9 cellular contexts compared by ENCODE assay signal in genomic region chr18:50288348-50289102, GRCh38. TPM values are rescaled to one million over a fixed set of nuclear protein-coding genes. Genes with fewer than 3 reads are reported as not detected.
DNase-seq lines count a peak whose midpoint lies in the region; ATAC-seq and TF ChIP-seq lines count a peak whose summit lies in the region.
"Not testable (repeated sequence)": the region's sequence is repeated elsewhere in the genome, so short reads cannot be mapped to it uniquely, and the experiment has no call there.
"Had no signal": no experiment of that assay in that cellular context is flagged by ENCODE, and none has a peak within 500 bp of the region (broad histone marks: within the 10 kb centered on the region; RNA-seq: fewer than 3 reads in every experiment).

No MANE protein-coding gene starts in this region.

- DNase-seq in AG10803 (ENCODE audit: low read depth); HFFc6; SK-N-MC (ENCODE audit: low read depth, low spot score); activated naive CD8-positive, alpha-beta T cell treated with anti-CD3 and anti-CD28 coated beads, Interleukin-2, amount 10 ng/mL, durations not matched to agents 7 days and 5 days; effector memory CD8-positive, alpha-beta T cell; stimulated activated naive CD8-positive, alpha-beta T cell treated with anti-CD3 and anti-CD28 coated beads, Interleukin-15, amount 100 ng/mL, for 72 hours: not testable (repeated sequence)

- H3K27me3 ChIP-seq in iPS-18a (ENCODE audit: control insufficient read depth, insufficient read depth, low read length) = not testable (repeated sequence)

- not testable (repeated sequence) for H3K36me3 ChIP-seq in SK-N-MC (ENCODE audit: insufficient read depth, low read length)
- peaks cover 15% of the 10 kb centered on the region for H3K36me3 ChIP-seq in iPS-18a (ENCODE audit: control insufficient read depth, low read depth, low read length)

- not testable (repeated sequence) for H3K27ac ChIP-seq in SK-N-MC; iPS-18a (ENCODE audit: low read length)

- H3K9me3 ChIP-seq in SK-N-MC (ENCODE audit: low read depth, low read length); iPS-18a (ENCODE audit: control insufficient read depth, low read depth, low read length): not testable (repeated sequence)

- H3K4me3 Mint-ChIP-seq in HFFc6 = peak overlapping the region; percentile 100
- peak overlapping the region; percentile 94 for H3K4me3 Mint-ChIP-seq in activated naive CD8-positive, alpha-beta T cell treated with anti-CD3 and anti-CD28 coated beads, Interleukin-2, amount 10 ng/mL, durations not matched to agents 7 days and 5 days
- peak overlapping the region; percentile 85 to 95 for H3K4me3 Mint-ChIP-seq in effector memory CD8-positive, alpha-beta T cell
- peak overlapping the region; percentile 94 to 98 (median 95) for H3K4me3 Mint-ChIP-seq in nephron
- H3K4me3 Mint-ChIP-seq in stimulated activated naive CD8-positive, alpha-beta T cell treated with anti-CD3 and anti-CD28 coated beads, Interleukin-15, amount 100 ng/mL, for 72 hours = peak overlapping the region; percentile 88 to 97

- peaks cover 26% of the 10 kb centered on the region for H3K36me3 Mint-ChIP-seq in HFFc6 (ENCODE audit: low read depth)
- peaks cover 22% of the 10 kb centered on the region for H3K36me3 Mint-ChIP-seq in activated naive CD8-positive, alpha-beta T cell treated with anti-CD3 and anti-CD28 coated beads, Interleukin-2, amount 10 ng/mL, durations not matched to agents 7 days and 5 days
- H3K36me3 Mint-ChIP-seq in effector memory CD8-positive, alpha-beta T cell (ENCODE audit: insufficient read depth) = peaks cover 32% of the 10 kb centered on the region
- peaks cover 18% of the 10 kb centered on the region for H3K36me3 Mint-ChIP-seq in nephron (ENCODE audit: low read depth)

- TF ChIP-seq CTCF in AG10803 (conservative IDR thresholded peaks at IDR 0.05; ENCODE audit: low read length); HFFc6 (IDR thresholded peaks at IDR 0.05); nephron (IDR thresholded peaks at IDR 0.05; ENCODE audit: unreplicated experiment in 3 of 3): not testable (repeated sequence)

- H3K9ac ChIP-seq in SK-N-MC (ENCODE audit: insufficient read length) = peak overlapping the region; percentile 32
- not testable (repeated sequence) for H3K9ac ChIP-seq in iPS-18a (ENCODE audit: low read length)

- peak overlapping the region; percentile 88 for H3K27ac Mint-ChIP-seq in HFFc6
- peak overlapping the region; percentile 98 for H3K27ac Mint-ChIP-seq in activated naive CD8-positive, alpha-beta T cell treated with anti-CD3 and anti-CD28 coated beads, Interleukin-2, amount 10 ng/mL, durations not matched to agents 7 days and 5 days
- peak overlapping the region; percentile 74 to 94 for H3K27ac Mint-ChIP-seq in effector memory CD8-positive, alpha-beta T cell
- H3K27ac Mint-ChIP-seq in nephron = peak overlapping the region; percentile 31 to 97 (median 50)
- H3K27ac Mint-ChIP-seq in stimulated activated naive CD8-positive, alpha-beta T cell treated with anti-CD3 and anti-CD28 coated beads, Interleukin-15, amount 100 ng/mL, for 72 hours = peak overlapping the region; percentile 97

- H3K4me1 ChIP-seq in iPS-18a (ENCODE audit: control insufficient read depth, low read depth, low read length) = not testable (repeated sequence)

- not testable (repeated sequence) for H3K9me3 Mint-ChIP-seq in HFFc6; activated naive CD8-positive, alpha-beta T cell treated with anti-CD3 and anti-CD28 coated beads, Interleukin-2, amount 10 ng/mL, durations not matched to agents 7 days and 5 days; effector memory CD8-positive, alpha-beta T cell; nephron; stimulated activated naive CD8-positive, alpha-beta T cell treated with anti-CD3 and anti-CD28 coated beads, Interleukin-15, amount 100 ng/mL, for 72 hours

- peak overlapping the region; percentile 91 for H3K4me3 ChIP-seq in AG10803 (ENCODE audit: low read length)
- peak overlapping the region; percentile 86 for H3K4me3 ChIP-seq in SK-N-MC
- peak overlapping the region; percentile 95 for H3K4me3 ChIP-seq in iPS-18a (ENCODE audit: low read length)

- peaks cover 11% of the 10 kb centered on the region for H3K27me3 Mint-ChIP-seq in HFFc6 (ENCODE audit: insufficient read depth)
- not testable (repeated sequence) for H3K27me3 Mint-ChIP-seq in activated naive CD8-positive, alpha-beta T cell treated with anti-CD3 and anti-CD28 coated beads, Interleukin-2, amount 10 ng/mL, durations not matched to agents 7 days and 5 days; effector memory CD8-positive, alpha-beta T cell; nephron (ENCODE audit: low read depth); stimulated activated naive CD8-positive, alpha-beta T cell treated with anti-CD3 and anti-CD28 coated beads, Interleukin-15, amount 100 ng/mL, for 72 hours

- peaks cover 26% of the 10 kb centered on the region for H3K4me1 Mint-ChIP-seq in HFFc6 (ENCODE audit: low read depth)
- H3K4me1 Mint-ChIP-seq in activated naive CD8-positive, alpha-beta T cell treated with anti-CD3 and anti-CD28 coated beads, Interleukin-2, amount 10 ng/mL, durations not matched to agents 7 days and 5 days = peaks cover 18% of the 10 kb centered on the region
- peaks cover 24 to 26% of the 10 kb centered on the region in 2 donors for H3K4me1 Mint-ChIP-seq in effector memory CD8-positive, alpha-beta T cell (ENCODE audit: low read depth in 2 of 2)
- H3K4me1 Mint-ChIP-seq in nephron = peaks cover 15% of the 10 kb centered on the region
- H3K4me1 Mint-ChIP-seq in stimulated activated naive CD8-positive, alpha-beta T cell treated with anti-CD3 and anti-CD28 coated beads, Interleukin-15, amount 100 ng/mL, for 72 hours = peaks cover 33% of the 10 kb centered on the region

- not testable (repeated sequence) for ATAC-seq in activated naive CD8-positive, alpha-beta T cell treated with anti-CD3 and anti-CD28 coated beads, Interleukin-2, amount 10 ng/mL, durations not matched to agents 7 days and 5 days (ENCODE audit: low read depth); effector memory CD8-positive, alpha-beta T cell (replicated peaks); stimulated activated naive CD8-positive, alpha-beta T cell treated with anti-CD3 and anti-CD28 coated beads, Interleukin-15, amount 100 ng/mL, for 72 hours

- POLR2A ChIA-PET in activated naive CD8-positive, alpha-beta T cell treated with anti-CD3 and anti-CD28 coated beads, Interleukin-2, amount 10 ng/mL, durations not matched to agents 7 days and 5 days (lab: Charles Lee) = interaction anchor here (1.1 to 2.3 kb wide), 2 partner anchors 7 to 10 kb away, joined by 4 to 8 read pairs; partner anchors contain the start of gene MBD1

RNA-seq across cellular contexts. Expression of gene CXXC1, which starts 1.0 kb away (rescaled TPM):
- total RNA-seq in HFFc6 (2021; fragmentation: NEBNext Ultra II Directional; extraction: Animal tissue kit (Norgen Biotek cat#: 25700)) = 10 to 100 TPM; 37.4 to 53.1 (median 44.4) TPM
- total RNA-seq in activated naive CD8-positive, alpha-beta T cell treated with anti-CD3 and anti-CD28 coated beads, Interleukin-2, amount 10 ng/mL, durations not matched to agents 7 days and 5 days = 100 to 1,000 TPM; 155 to 160 TPM

RNA-seq across cellular contexts. Expression of gene MBD1, which starts 7.2 kb away (rescaled TPM):
- 10 to 100 TPM; 48.3 to 56.0 (median 53.1) TPM for total RNA-seq in HFFc6 (2021; fragmentation: NEBNext Ultra II Directional; extraction: Animal tissue kit (Norgen Biotek cat#: 25700))
- 100 to 1,000 TPM; 108 to 123 TPM for total RNA-seq in activated naive CD8-positive, alpha-beta T cell treated with anti-CD3 and anti-CD28 coated beads, Interleukin-2, amount 10 ng/mL, durations not matched to agents 7 days and 5 days

RNA-seq across cellular contexts. Expression of gene CFAP53, which starts 22.2 kb away (rescaled TPM):
- total RNA-seq in HFFc6 (2021; fragmentation: NEBNext Ultra II Directional; extraction: Animal tissue kit (Norgen Biotek cat#: 25700)) = under 1 TPM in 3 of 6 experiments, not detected in 3; 0.10 to 0.17 (median 0.14) TPM
- total RNA-seq in activated naive CD8-positive, alpha-beta T cell treated with anti-CD3 and anti-CD28 coated beads, Interleukin-2, amount 10 ng/mL, durations not matched to agents 7 days and 5 days = under 1 TPM; 0.36 to 0.68 TPM
- total RNA-seq: HT-29 had no signal
